Comparison of ENCODE assay signal across 1 cellular context in the genomic region with DNA sequence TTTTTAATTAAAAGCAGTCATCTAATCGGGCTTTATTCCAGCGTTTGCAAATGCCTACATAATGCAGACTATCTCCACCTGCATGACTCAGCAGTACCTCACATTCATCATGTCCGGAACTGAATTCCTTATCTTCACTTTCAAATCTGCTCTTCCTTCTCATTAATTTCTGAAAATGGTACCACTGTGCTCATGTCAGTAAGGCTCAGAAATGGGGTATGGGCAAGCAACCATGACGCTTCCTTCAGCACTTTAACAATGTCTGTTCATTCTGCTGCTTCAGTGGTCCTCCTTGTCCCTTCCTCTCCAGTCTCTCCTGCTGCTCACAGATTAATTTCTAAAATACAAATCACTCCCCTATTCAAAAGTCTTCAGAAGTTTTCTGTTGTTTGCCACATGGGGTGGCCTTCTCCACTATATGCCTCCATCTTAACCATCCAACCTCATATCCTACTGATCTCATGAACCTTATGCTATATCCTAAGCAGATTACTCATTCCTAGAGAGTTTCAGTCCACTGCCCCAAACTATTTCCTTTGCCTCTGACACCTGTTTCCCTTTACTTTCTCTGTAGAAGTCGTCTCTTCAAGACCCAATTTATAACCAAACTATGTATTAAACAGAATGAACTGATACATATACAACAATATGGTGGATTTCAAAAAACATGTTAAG.
TF ChIP-seq lines count a peak whose summit lies in the region.

No MANE protein-coding gene starts in this region.

TF ChIP-seq in K562, 482 proteins besides CTCF, POLR2A, EP300 and RAD21 (continued from another document and continues in another):
- TF ChIP-seq, protein P1, sequence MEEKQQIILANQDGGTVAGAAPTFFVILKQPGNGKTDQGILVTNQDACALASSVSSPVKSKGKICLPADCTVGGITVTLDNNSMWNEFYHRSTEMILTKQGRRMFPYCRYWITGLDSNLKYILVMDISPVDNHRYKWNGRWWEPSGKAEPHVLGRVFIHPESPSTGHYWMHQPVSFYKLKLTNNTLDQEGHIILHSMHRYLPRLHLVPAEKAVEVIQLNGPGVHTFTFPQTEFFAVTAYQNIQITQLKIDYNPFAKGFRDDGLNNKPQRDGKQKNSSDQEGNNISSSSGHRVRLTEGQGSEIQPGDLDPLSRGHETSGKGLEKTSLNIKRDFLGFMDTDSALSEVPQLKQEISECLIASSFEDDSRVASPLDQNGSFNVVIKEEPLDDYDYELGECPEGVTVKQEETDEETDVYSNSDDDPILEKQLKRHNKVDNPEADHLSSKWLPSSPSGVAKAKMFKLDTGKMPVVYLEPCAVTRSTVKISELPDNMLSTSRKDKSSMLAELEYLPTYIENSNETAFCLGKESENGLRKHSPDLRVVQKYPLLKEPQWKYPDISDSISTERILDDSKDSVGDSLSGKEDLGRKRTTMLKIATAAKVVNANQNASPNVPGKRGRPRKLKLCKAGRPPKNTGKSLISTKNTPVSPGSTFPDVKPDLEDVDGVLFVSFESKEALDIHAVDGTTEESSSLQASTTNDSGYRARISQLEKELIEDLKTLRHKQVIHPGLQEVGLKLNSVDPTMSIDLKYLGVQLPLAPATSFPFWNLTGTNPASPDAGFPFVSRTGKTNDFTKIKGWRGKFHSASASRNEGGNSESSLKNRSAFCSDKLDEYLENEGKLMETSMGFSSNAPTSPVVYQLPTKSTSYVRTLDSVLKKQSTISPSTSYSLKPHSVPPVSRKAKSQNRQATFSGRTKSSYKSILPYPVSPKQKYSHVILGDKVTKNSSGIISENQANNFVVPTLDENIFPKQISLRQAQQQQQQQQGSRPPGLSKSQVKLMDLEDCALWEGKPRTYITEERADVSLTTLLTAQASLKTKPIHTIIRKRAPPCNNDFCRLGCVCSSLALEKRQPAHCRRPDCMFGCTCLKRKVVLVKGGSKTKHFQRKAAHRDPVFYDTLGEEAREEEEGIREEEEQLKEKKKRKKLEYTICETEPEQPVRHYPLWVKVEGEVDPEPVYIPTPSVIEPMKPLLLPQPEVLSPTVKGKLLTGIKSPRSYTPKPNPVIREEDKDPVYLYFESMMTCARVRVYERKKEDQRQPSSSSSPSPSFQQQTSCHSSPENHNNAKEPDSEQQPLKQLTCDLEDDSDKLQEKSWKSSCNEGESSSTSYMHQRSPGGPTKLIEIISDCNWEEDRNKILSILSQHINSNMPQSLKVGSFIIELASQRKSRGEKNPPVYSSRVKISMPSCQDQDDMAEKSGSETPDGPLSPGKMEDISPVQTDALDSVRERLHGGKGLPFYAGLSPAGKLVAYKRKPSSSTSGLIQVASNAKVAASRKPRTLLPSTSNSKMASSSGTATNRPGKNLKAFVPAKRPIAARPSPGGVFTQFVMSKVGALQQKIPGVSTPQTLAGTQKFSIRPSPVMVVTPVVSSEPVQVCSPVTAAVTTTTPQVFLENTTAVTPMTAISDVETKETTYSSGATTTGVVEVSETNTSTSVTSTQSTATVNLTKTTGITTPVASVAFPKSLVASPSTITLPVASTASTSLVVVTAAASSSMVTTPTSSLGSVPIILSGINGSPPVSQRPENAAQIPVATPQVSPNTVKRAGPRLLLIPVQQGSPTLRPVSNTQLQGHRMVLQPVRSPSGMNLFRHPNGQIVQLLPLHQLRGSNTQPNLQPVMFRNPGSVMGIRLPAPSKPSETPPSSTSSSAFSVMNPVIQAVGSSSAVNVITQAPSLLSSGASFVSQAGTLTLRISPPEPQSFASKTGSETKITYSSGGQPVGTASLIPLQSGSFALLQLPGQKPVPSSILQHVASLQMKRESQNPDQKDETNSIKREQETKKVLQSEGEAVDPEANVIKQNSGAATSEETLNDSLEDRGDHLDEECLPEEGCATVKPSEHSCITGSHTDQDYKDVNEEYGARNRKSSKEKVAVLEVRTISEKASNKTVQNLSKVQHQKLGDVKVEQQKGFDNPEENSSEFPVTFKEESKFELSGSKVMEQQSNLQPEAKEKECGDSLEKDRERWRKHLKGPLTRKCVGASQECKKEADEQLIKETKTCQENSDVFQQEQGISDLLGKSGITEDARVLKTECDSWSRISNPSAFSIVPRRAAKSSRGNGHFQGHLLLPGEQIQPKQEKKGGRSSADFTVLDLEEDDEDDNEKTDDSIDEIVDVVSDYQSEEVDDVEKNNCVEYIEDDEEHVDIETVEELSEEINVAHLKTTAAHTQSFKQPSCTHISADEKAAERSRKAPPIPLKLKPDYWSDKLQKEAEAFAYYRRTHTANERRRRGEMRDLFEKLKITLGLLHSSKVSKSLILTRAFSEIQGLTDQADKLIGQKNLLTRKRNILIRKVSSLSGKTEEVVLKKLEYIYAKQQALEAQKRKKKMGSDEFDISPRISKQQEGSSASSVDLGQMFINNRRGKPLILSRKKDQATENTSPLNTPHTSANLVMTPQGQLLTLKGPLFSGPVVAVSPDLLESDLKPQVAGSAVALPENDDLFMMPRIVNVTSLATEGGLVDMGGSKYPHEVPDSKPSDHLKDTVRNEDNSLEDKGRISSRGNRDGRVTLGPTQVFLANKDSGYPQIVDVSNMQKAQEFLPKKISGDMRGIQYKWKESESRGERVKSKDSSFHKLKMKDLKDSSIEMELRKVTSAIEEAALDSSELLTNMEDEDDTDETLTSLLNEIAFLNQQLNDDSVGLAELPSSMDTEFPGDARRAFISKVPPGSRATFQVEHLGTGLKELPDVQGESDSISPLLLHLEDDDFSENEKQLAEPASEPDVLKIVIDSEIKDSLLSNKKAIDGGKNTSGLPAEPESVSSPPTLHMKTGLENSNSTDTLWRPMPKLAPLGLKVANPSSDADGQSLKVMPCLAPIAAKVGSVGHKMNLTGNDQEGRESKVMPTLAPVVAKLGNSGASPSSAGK (IDR thresholded peaks at IDR 0.05): no peak
- no peak for TF ChIP-seq OTX1 (CRISPR knock-in tag; IDR thresholded peaks at IDR 0.05)
- TF ChIP-seq RBM14 (IDR thresholded peaks at IDR 0.05; ENCODE audit: borderline replicate concordance, insufficient read depth, low read depth, low read length): no peak
- TF ChIP-seq TBP (optimal IDR thresholded peaks at IDR 0.05; ENCODE audit: low read depth, low read length): no peak
- peak; percentile 94 for TF ChIP-seq MEIS2 (IDR thresholded peaks at IDR 0.05; ENCODE audit: partially characterized antibody)
- no peak for TF ChIP-seq ZNF79 (CRISPR knock-in tag; IDR thresholded peaks at IDR 0.05; ENCODE audit: low read depth)
- TF ChIP-seq HDAC8 (tag; IDR thresholded peaks at IDR 0.05): no peak
- no peak for TF ChIP-seq WHSC1 (IDR thresholded peaks at IDR 0.05; ENCODE audit: low read length)
- TF ChIP-seq ZNF212 (CRISPR knock-in tag; IDR thresholded peaks at IDR 0.05): no peak
- TF ChIP-seq MAFF (IDR thresholded peaks at IDR 0.05; ENCODE audit: low read length): peak; percentile 97
- no peak for TF ChIP-seq ZNF124 (CRISPR knock-in tag; IDR thresholded peaks at IDR 0.05)
- TF ChIP-seq HMGN3 (IDR thresholded peaks at IDR 0.05; ENCODE audit: borderline replicate concordance, extremely low read depth, insufficient read length, low read depth, low read length): no peak
- peak; percentile 30; the same call in 1 of the 2 replicates for TF ChIP-seq NCOR1 (IDR thresholded peaks at IDR 0.05)
- TF ChIP-seq KLF10 (CRISPR knock-in tag; IDR thresholded peaks at IDR 0.05): no peak
- TF ChIP-seq SAFB (IDR thresholded peaks at IDR 0.05; ENCODE audit: borderline replicate concordance, low read depth, low read length): no peak
- TF ChIP-seq, protein P2, sequence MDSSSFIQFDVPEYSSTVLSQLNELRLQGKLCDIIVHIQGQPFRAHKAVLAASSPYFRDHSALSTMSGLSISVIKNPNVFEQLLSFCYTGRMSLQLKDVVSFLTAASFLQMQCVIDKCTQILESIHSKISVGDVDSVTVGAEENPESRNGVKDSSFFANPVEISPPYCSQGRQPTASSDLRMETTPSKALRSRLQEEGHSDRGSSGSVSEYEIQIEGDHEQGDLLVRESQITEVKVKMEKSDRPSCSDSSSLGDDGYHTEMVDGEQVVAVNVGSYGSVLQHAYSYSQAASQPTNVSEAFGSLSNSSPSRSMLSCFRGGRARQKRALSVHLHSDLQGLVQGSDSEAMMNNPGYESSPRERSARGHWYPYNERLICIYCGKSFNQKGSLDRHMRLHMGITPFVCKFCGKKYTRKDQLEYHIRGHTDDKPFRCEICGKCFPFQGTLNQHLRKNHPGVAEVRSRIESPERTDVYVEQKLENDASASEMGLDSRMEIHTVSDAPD (CRISPR knock-in tag; IDR thresholded peaks at IDR 0.05): no peak
- no peak for TF ChIP-seq NCOA4 (IDR thresholded peaks at IDR 0.05; ENCODE audit: partially characterized antibody)
- TF ChIP-seq ARHGAP35 (IDR thresholded peaks at IDR 0.05; ENCODE audit: partially characterized antibody): no peak
- TF ChIP-seq RBM22 (IDR thresholded peaks at IDR 0.05; ENCODE audit: low read depth, low read length, poor library complexity, severe bottlenecking): no peak
- no peak for TF ChIP-seq PRMT5 (CRISPR knock-in tag; IDR thresholded peaks at IDR 0.05)
- TF ChIP-seq ARID2 (IDR thresholded peaks at IDR 0.05): no peak
- TF ChIP-seq ZNF589 (CRISPR knock-in tag; IDR thresholded peaks at IDR 0.05; ENCODE audit: low read depth): no peak
- no peak for TF ChIP-seq TEAD1 (CRISPR knock-in tag; IDR thresholded peaks at IDR 0.05)
- peak; percentile 83 for TF ChIP-seq CTBP1 (IDR thresholded peaks at IDR 0.05; ENCODE audit: borderline replicate concordance)
- no peak for TF ChIP-seq RBM15 (IDR thresholded peaks at IDR 0.05; ENCODE audit: insufficient read depth, low read length)
- TF ChIP-seq, protein P3, sequence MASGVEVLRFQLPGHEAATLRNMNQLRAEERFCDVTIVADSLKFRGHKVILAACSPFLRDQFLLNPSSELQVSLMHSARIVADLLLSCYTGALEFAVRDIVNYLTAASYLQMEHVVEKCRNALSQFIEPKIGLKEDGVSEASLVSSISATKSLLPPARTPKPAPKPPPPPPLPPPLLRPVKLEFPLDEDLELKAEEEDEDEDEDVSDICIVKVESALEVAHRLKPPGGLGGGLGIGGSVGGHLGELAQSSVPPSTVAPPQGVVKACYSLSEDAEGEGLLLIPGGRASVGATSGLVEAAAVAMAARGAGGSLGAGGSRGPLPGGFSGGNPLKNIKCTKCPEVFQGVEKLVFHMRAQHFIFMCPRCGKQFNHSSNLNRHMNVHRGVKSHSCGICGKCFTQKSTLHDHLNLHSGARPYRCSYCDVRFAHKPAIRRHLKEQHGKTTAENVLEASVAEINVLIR (CRISPR knock-in tag; IDR thresholded peaks at IDR 0.05): no peak
- TF ChIP-seq CHD2 (IDR thresholded peaks at IDR 0.05; ENCODE audit: low read depth, low read length): no peak
- TF ChIP-seq ERF (CRISPR knock-in tag; IDR thresholded peaks at IDR 0.05): no peak
- TF ChIP-seq NR2C1 (IDR thresholded peaks at IDR 0.05): no peak
- no peak for TF ChIP-seq NR2C1 (tag; IDR thresholded peaks at IDR 0.05)
- no peak for TF ChIP-seq ZSCAN29 (IDR thresholded peaks at IDR 0.05)
- TF ChIP-seq BRD4 (IDR thresholded peaks at IDR 0.05): no peak
- TF ChIP-seq EHMT2 (IDR thresholded peaks at IDR 0.05): peak; percentile 77
- no peak for TF ChIP-seq NFATC3 (IDR thresholded peaks at IDR 0.05)
- TF ChIP-seq MED1 (CRISPR knock-in tag; IDR thresholded peaks at IDR 0.05; ENCODE audit: borderline replicate concordance): no peak
- no peak for TF ChIP-seq ZNF444 (CRISPR knock-in tag; IDR thresholded peaks at IDR 0.05)
- no peak for TF ChIP-seq KLF16 (IDR thresholded peaks at IDR 0.05)
- TF ChIP-seq FOXA3 (CRISPR knock-in tag; conservative IDR thresholded peaks at IDR 0.05 in 1 of 2, IDR thresholded peaks at IDR 0.05 in 1 of 2): no peak
- no peak for TF ChIP-seq KDM5B (IDR thresholded peaks at IDR 0.05; ENCODE audit: insufficient replicate concordance, low read depth, low read length)
- no peak for TF ChIP-seq ELF4 (CRISPR knock-in tag; IDR thresholded peaks at IDR 0.05)
- no peak for TF ChIP-seq CBX8 (IDR thresholded peaks at IDR 0.05; ENCODE audit: borderline replicate concordance, extremely low read depth, low read depth, low read length, poor library complexity, severe bottlenecking)
- no peak for TF ChIP-seq NFYB (IDR thresholded peaks at IDR 0.05; ENCODE audit: extremely low read depth, insufficient read length)
- TF ChIP-seq ZNF668 (CRISPR knock-in tag; IDR thresholded peaks at IDR 0.05): no peak
- peak; percentile 66 for TF ChIP-seq BRD9 (IDR thresholded peaks at IDR 0.05; ENCODE audit: low read depth, partially characterized antibody)
- no peak for TF ChIP-seq NEUROD1 (IDR thresholded peaks at IDR 0.05; ENCODE audit: borderline replicate concordance, low read depth, low read length, partially characterized antibody)
- TF ChIP-seq HNRNPUL1 (IDR thresholded peaks at IDR 0.05; ENCODE audit: low read length): no peak
- TF ChIP-seq BHLHE40 (IDR thresholded peaks at IDR 0.05; ENCODE audit: low read length): no peak
- TF ChIP-seq, protein P4, sequence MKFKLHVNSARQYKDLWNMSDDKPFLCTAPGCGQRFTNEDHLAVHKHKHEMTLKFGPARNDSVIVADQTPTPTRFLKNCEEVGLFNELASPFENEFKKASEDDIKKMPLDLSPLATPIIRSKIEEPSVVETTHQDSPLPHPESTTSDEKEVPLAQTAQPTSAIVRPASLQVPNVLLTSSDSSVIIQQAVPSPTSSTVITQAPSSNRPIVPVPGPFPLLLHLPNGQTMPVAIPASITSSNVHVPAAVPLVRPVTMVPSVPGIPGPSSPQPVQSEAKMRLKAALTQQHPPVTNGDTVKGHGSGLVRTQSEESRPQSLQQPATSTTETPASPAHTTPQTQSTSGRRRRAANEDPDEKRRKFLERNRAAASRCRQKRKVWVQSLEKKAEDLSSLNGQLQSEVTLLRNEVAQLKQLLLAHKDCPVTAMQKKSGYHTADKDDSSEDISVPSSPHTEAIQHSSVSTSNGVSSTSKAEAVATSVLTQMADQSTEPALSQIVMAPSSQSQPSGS (CRISPR knock-in tag; IDR thresholded peaks at IDR 0.05): no peak
- no peak for TF ChIP-seq IFI16 (CRISPR knock-in tag; IDR thresholded peaks at IDR 0.05)
- TF ChIP-seq, protein P5, sequence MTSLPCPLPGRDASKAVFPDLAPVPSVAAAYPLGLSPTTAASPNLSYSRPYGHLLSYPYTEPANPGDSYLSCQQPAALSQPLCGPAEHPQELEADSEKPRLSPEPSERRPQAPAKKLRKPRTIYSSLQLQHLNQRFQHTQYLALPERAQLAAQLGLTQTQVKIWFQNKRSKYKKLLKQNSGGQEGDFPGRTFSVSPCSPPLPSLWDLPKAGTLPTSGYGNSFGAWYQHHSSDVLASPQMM (CRISPR knock-in tag; IDR thresholded peaks at IDR 0.05): no peak
- no peak for TF ChIP-seq HEY1 (CRISPR knock-in tag; IDR thresholded peaks at IDR 0.05; ENCODE audit: borderline replicate concordance)
- no peak for TF ChIP-seq SRF (CRISPR knock-in tag; IDR thresholded peaks at IDR 0.05)
- peak in 1 of 2 experiments; percentile 71; a peak in 2 of 4 replicates for TF ChIP-seq ETV6 (IDR thresholded peaks at IDR 0.05; ENCODE audit: borderline replicate concordance in 1 of 2, low read depth in 2 of 2, low read length in 1 of 2)
- TF ChIP-seq ETV6 (CRISPR knock-in tag; IDR thresholded peaks at IDR 0.05; ENCODE audit: borderline replicate concordance): no peak
- no peak for TF ChIP-seq ZNF3 (CRISPR knock-in tag; IDR thresholded peaks at IDR 0.05)
- peak; percentile 95 for TF ChIP-seq SMARCA4 (IDR thresholded peaks at IDR 0.05)
- no peak for TF ChIP-seq SIRT6 (IDR thresholded peaks at IDR 0.05; ENCODE audit: low read depth, low read length)
- TF ChIP-seq ZNF830 (CRISPR knock-in tag; IDR thresholded peaks at IDR 0.05): no peak
- TF ChIP-seq, protein P6, sequence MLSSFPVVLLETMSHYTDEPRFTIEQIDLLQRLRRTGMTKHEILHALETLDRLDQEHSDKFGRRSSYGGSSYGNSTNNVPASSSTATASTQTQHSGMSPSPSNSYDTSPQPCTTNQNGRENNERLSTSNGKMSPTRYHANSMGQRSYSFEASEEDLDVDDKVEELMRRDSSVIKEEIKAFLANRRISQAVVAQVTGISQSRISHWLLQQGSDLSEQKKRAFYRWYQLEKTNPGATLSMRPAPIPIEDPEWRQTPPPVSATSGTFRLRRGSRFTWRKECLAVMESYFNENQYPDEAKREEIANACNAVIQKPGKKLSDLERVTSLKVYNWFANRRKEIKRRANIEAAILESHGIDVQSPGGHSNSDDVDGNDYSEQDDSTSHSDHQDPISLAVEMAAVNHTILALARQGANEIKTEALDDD (IDR thresholded peaks at IDR 0.05): no peak
